ENCODE assay signal across 28 cellular contexts in genomic region chr16:24847358-24847664, GRCh38. TPM values are rescaled to one million over a fixed set of nuclear protein-coding genes. Genes with fewer than 3 reads are reported as not detected.
"Had no signal": no experiment of that assay in that cellular context is flagged by ENCODE, and none has a peak within 500 bp of the region (broad histone marks: within the 10 kb centered on the region; RNA-seq: fewer than 3 reads in every experiment).

No MANE protein-coding gene starts in this region.

- H3K4me3 ChIP-seq: coronary artery, left lung, neural progenitor cell, smooth muscle cell, transverse colon, upper lobe of right lung, uterus had no signal

- H3K4me1 Mint-ChIP-seq: nephron, neural progenitor cell had no signal

- H3K27me3 ChIP-seq: neural progenitor cell, transverse colon, upper lobe of right lung, uterus had no signal

- DNase-seq: dermis blood vessel endothelial cell; kidney; left cardiac atrium; left lung; mesenchymal stem cell; midbrain; naive thymus-derived CD4-positive, alpha-beta T cell; stimulated activated CD4-positive, alpha-beta T cell treated with anti-CD3 and anti-CD28 coated beads, Interleukin-12 subunit alpha, Interleukin-12 subunit beta, amount 100 ng/mL, for 4 hours; stimulated activated CD4-positive, alpha-beta T cell treated with anti-CD3 and anti-CD28 coated beads, Interleukin-1b, Interleukin-23, amount 100 ng/mL, for 48 hours; stimulated activated CD4-positive, alpha-beta T cell treated with anti-CD3 and anti-CD28 coated beads, Interleukin-4, amount 100 ng/mL, for 1 hour; stimulated activated CD8-positive, alpha-beta memory T cell treated with anti-CD3 and anti-CD28 coated beads, Interleukin-4, amount 100 ng/mL, for 48 hours; stimulated activated naive CD4-positive, alpha-beta T cell; transverse colon; upper lobe of right lung; uterus had no signal

- H3K4me3 Mint-ChIP-seq: naive thymus-derived CD4-positive, alpha-beta T cell; neural progenitor cell had no signal

- H3K9me3 Mint-ChIP-seq: naive thymus-derived CD4-positive, alpha-beta T cell; nephron; neural progenitor cell had no signal

- ATAC-seq: left cardiac atrium; left lung; naive thymus-derived CD4-positive, alpha-beta T cell; sciatic nerve; upper lobe of right lung had no signal

- H3K9me3 ChIP-seq: left lung, transverse colon, upper lobe of right lung, uterus had no signal

- H3K36me3 Mint-ChIP-seq: neural progenitor cell had no signal

- H3K36me3 ChIP-seq: left lung, neural progenitor cell, transverse colon, upper lobe of right lung, uterus had no signal

- H3K27me3 Mint-ChIP-seq: naive thymus-derived CD4-positive, alpha-beta T cell; progenitor cell of endocrine pancreas had no signal

- H3K4me1 ChIP-seq: left lung, neural progenitor cell, parathyroid adenoma, upper lobe of right lung, uterus had no signal

- H3K27ac Mint-ChIP-seq: naive thymus-derived CD4-positive, alpha-beta T cell; nephron; neural progenitor cell; progenitor cell of endocrine pancreas had no signal

- H3K27ac ChIP-seq: coronary artery, left lung, neural progenitor cell, parathyroid adenoma, transverse colon, upper lobe of right lung, uterus had no signal

RNA-seq across cellular contexts. Expression of gene SLC5A11, which starts 1.5 kb away (rescaled TPM):
- total RNA-seq: cerebellum, fibroblast of villous mesenchyme, frontal cortex, left cardiac atrium, lower leg skin, lung microvascular endothelial cell, osteoblast, sciatic nerve, smooth muscle cell, upper lobe of right lung, uterus had no signal
